9 cellular contexts compared by ENCODE assay signal in genomic region chr5:56314536-56314935, GRCh38.
DNase-seq lines count a peak whose midpoint lies in the region; ATAC-seq and TF ChIP-seq lines count a peak whose summit lies in the region.
"Had no signal": no experiment of that assay in that cellular context is flagged by ENCODE, and none has a peak within 500 bp of the region (broad histone marks: within the 10 kb centered on the region; RNA-seq: fewer than 3 reads in every experiment).

No MANE protein-coding gene starts in this region.

- H3K9me2 ChIP-seq in DOHH2 (replicated peaks; ENCODE audit: control insufficient read depth, low read length), result no peaks in the 10 kb centered on the region; the same call in 1 of the 2 replicates

- H3K4me2 ChIP-seq in DOHH2 (ENCODE audit: low read length), result no peak overlapping the region

- no peak overlapping the region for H3K4me3 ChIP-seq in DOHH2 (ENCODE audit: low read length)

- TF ChIP-seq CTCF in DOHH2 (IDR thresholded peaks at IDR 0.05; ENCODE audit: low read depth, low read length, poor library complexity, severe bottlenecking), result peak; percentile 78

- no peak overlapping the region for H3K27ac ChIP-seq in DOHH2 (ENCODE audit: low read depth, low read length)

- H3F3A ChIP-seq in DOHH2 (ENCODE audit: control insufficient read depth, insufficient read depth), result no peaks in the 10 kb centered on the region

- H3K79me2 ChIP-seq in DOHH2 (ENCODE audit: control insufficient read depth, low read length), result no peaks in the 10 kb centered on the region

- H3K36me3 ChIP-seq in DOHH2 (ENCODE audit: control insufficient read depth, low read length), result no peaks in the 10 kb centered on the region

- DNase-seq in left kidney (ENCODE audit: low read depth, low spot score) (peak; percentile 36), NCI-H2171 (lab: John Stamatoyannopoulos, UW) (no peak), NCI-H510A treated with DMSO at 0.1 percent for 48 hours (lab: John Stamatoyannopoulos, UW) (no peak), 8988T (no peak)
- DNase-seq in stimulated activated CD4-positive, alpha-beta T cell treated with anti-CD3 and anti-CD28 coated beads, Interleukin-4, amount 100 ng/mL, for 1 hour, result no peak
- DNase-seq: NCI-H510A had no signal

- ATAC-seq in GM21367 (IDR thresholded peaks at IDR 0.05; ENCODE audit: unreplicated experiment) (peak; percentile 51), SK-N-SH treated with all-trans-retinoic acid at 6 μM for 48 hours (peak; percentile 48; the same call in 2 of the 3 replicates)

- H3K27me3 ChIP-seq in DOHH2 (ENCODE audit: control insufficient read depth, low read length), result no peaks in the 10 kb centered on the region

- H3K4me1 ChIP-seq in DOHH2 (ENCODE audit: control insufficient read depth, low read length), result no peaks in the 10 kb centered on the region

- H4K20me1 ChIP-seq in DOHH2 (ENCODE audit: control insufficient read depth, insufficient read depth, low read depth, low read length), result no peaks in the 10 kb centered on the region

- H3K9me3 ChIP-seq in DOHH2 (ENCODE audit: control insufficient read depth, insufficient read depth, low read length), result no peaks in the 10 kb centered on the region

TF ChIP-seq in SK-N-SH treated with all-trans-retinoic acid at 6 μM for 48 hours, 23 proteins besides CTCF, POLR2A, EP300 and RAD21:
- TF ChIP-seq ZNF8 (CRISPR knock-in tag; IDR thresholded peaks at IDR 0.05), result no peak
